ENCODE assay signal across 8 cellular contexts in genomic region chr4:88320780-88321373, GRCh38. TPM values are rescaled to one million over a fixed set of nuclear protein-coding genes. Genes with fewer than 3 reads are reported as not detected.
DNase-seq lines count a peak whose midpoint lies in the region; ATAC-seq and TF ChIP-seq lines count a peak whose summit lies in the region.

No MANE protein-coding gene starts in this region.

- H3K36me3 ChIP-seq in hepatocyte (replicated peaks; ENCODE audit: insufficient read depth, low read depth): no peaks in the 10 kb centered on the region
- H3K36me3 ChIP-seq in thymus (ENCODE audit: control insufficient read depth, insufficient read depth): no peaks in the 10 kb centered on the region

- H3K79me2 ChIP-seq in hepatocyte: no peaks in the 10 kb centered on the region

- no peak overlapping the region for H3K27ac ChIP-seq in hepatocyte
- H3K27ac ChIP-seq in thymus (ENCODE audit: low read depth): peak overlapping the region; percentile 74

- in situ Hi-C loops in GM13977 (cut with MboI; ENCODE audit: low pct_unique_long_range_greater_than_20kb, low sequenced_read_pairs, unreplicated experiment): no loop called here

- H3K4me3 ChIP-seq in hepatocyte: no peak overlapping the region
- H3K4me3 ChIP-seq in thymus (ENCODE audit: low read length): peak overlapping the region; percentile 7

- H2AFZ ChIP-seq in hepatocyte: peak overlapping the region; percentile 38

- no peaks in the 10 kb centered on the region for H3K9me3 Mint-ChIP-seq in IgD-negative memory B cell
- no peaks in the 10 kb centered on the region for H3K9me3 Mint-ChIP-seq in activated CD8-positive, alpha-beta T cell treated with anti-CD3 and anti-CD28 coated beads, Interleukin-2, amount 10 ng/mL, durations not matched to agents 7 days and 5 days (ENCODE audit: insufficient read depth)

- peak overlapping the region; percentile 70 to 88 (median 82) for H3K4me3 Mint-ChIP-seq in IgD-negative memory B cell
- H3K4me3 Mint-ChIP-seq in activated CD8-positive, alpha-beta T cell treated with anti-CD3 and anti-CD28 coated beads, Interleukin-2, amount 10 ng/mL, durations not matched to agents 7 days and 5 days: peak overlapping the region; percentile 77

- POLR2A ChIA-PET in activated CD8-positive, alpha-beta T cell treated with anti-CD3 and anti-CD28 coated beads, Interleukin-2, amount 10 ng/mL, durations not matched to agents 7 days and 5 days (lab: Charles Lee): interaction anchor here (0.7 to 2.6 kb wide), 9 partner anchors 8 to 136 kb away, joined by 3 to 39 read pairs (median 4); partner anchors contain the start of genes HERC5, HERC6 and PPM1K

- TF ChIP-seq CTCF in GM13977 (IDR thresholded peaks at IDR 0.05; ENCODE audit: extremely low read depth, insufficient read depth, missing control alignments) (no peak), hepatocyte (IDR thresholded peaks at IDR 0.05; ENCODE audit: poor library complexity) (no peak)

- H3K27ac Mint-ChIP-seq in IgD-negative memory B cell: peak overlapping the region; percentile 47 to 95 (median 70)
- H3K27ac Mint-ChIP-seq in activated CD8-positive, alpha-beta T cell treated with anti-CD3 and anti-CD28 coated beads, Interleukin-2, amount 10 ng/mL, durations not matched to agents 7 days and 5 days: peak overlapping the region; percentile 99

- H3K36me3 Mint-ChIP-seq in IgD-negative memory B cell: no peaks in the 10 kb centered on the region
- H3K36me3 Mint-ChIP-seq in activated CD8-positive, alpha-beta T cell treated with anti-CD3 and anti-CD28 coated beads, Interleukin-2, amount 10 ng/mL, durations not matched to agents 7 days and 5 days (ENCODE audit: low read depth): peaks cover 19% of the 10 kb centered on the region

- H3K27me3 ChIP-seq in hepatocyte: no peaks in the 10 kb centered on the region
- H3K27me3 ChIP-seq in thymus (ENCODE audit: control insufficient read depth, insufficient read depth): no peaks in the 10 kb centered on the region

- 44% methylated on average over 5 of the region's 5 CpGs for WGBS in hepatocyte (ENCODE audit: low lambda C conversion rate, missing lambda C conversion rate)
- WGBS in thymus: 35% methylated on average over 5 of the region's 5 CpGs

- H3K9me3 ChIP-seq in hepatocyte (ENCODE audit: low read depth): no peaks in the 10 kb centered on the region
- no peaks in the 10 kb centered on the region for H3K9me3 ChIP-seq in thymus (ENCODE audit: control insufficient read depth)

- peak overlapping the region; percentile 31 for H3K4me2 ChIP-seq in hepatocyte

- H3K4me1 ChIP-seq in hepatocyte (ENCODE audit: insufficient read depth) (no peaks in the 10 kb centered on the region), thymus (ENCODE audit: control insufficient read depth, insufficient read depth, low read length) (peaks cover 10% of the 10 kb centered on the region)

- no peaks in the 10 kb centered on the region for H3K9me2 ChIP-seq in hepatocyte (replicated peaks; ENCODE audit: insufficient read depth)

- peak; percentile 99 for ATAC-seq in GM21717 (IDR thresholded peaks at IDR 0.05; ENCODE audit: unreplicated experiment)
- ATAC-seq in activated CD8-positive, alpha-beta T cell treated with anti-CD3 and anti-CD28 coated beads, Interleukin-2, amount 10 ng/mL, durations not matched to agents 7 days and 5 days: peak; percentile 97

- no peaks in the 10 kb centered on the region for H3K27me3 Mint-ChIP-seq in IgD-negative memory B cell
- H3K27me3 Mint-ChIP-seq in activated CD8-positive, alpha-beta T cell treated with anti-CD3 and anti-CD28 coated beads, Interleukin-2, amount 10 ng/mL, durations not matched to agents 7 days and 5 days (ENCODE audit: low read depth): peaks cover 1% of the 10 kb centered on the region

- DNase-seq in GM13977 (ENCODE audit: low spot score) (peak; percentile 72), hepatocyte (ENCODE audit: low spot score) (no peak), NCI-H1694 treated with DMSO at 0.1 percent for 48 hours (lab: John Stamatoyannopoulos, UW) (no peak), HT-29 (ENCODE audit: low spot score) (no peak)
- peak; percentile 60 for DNase-seq in activated CD8-positive, alpha-beta T cell treated with anti-CD3 and anti-CD28 coated beads, Interleukin-2, amount 10 ng/mL, durations not matched to agents 7 days and 5 days

- CTCF ChIA-PET in activated CD8-positive, alpha-beta T cell treated with anti-CD3 and anti-CD28 coated beads, Interleukin-2, amount 10 ng/mL, durations not matched to agents 7 days and 5 days (lab: Charles Lee): interaction anchor here (1.0 to 1.9 kb wide), 11 partner anchors 9 to 201 kb away, joined by 3 to 16 read pairs (median 4); partner anchors contain the start of genes HERC5, HERC6 and PPM1K

- H3K4me1 Mint-ChIP-seq in IgD-negative memory B cell: peaks cover 21 to 25% (median 24%) of the 10 kb centered on the region in 3 donors
- peaks cover 29% of the 10 kb centered on the region for H3K4me1 Mint-ChIP-seq in activated CD8-positive, alpha-beta T cell treated with anti-CD3 and anti-CD28 coated beads, Interleukin-2, amount 10 ng/mL, durations not matched to agents 7 days and 5 days (ENCODE audit: low read depth)

- no peaks in the 10 kb centered on the region for H4K20me1 ChIP-seq in hepatocyte (ENCODE audit: insufficient read depth, poor library complexity, severe bottlenecking)

RNA-seq across cellular contexts. Expression of gene PPM1K, which starts 36.5 kb away (rescaled TPM):
- polyA plus RNA-seq in IgD-negative memory B cell (142 TPM), hepatocyte (12.6 and 12.9 TPM in 2 replicates), thymus (12.2 TPM)
- 10 to 100 TPM; 58.4 to 59.3 TPM for total RNA-seq in activated CD8-positive, alpha-beta T cell treated with anti-CD3 and anti-CD28 coated beads, Interleukin-2, amount 10 ng/mL, durations not matched to agents 7 days and 5 days
- 18.2 and 20.0 TPM in 2 replicates for total RNA-seq in hepatocyte
- 4.1 and 11.0 TPM in 2 replicates for total RNA-seq in HT-29 (2014; rRNA removed; shearing (Covaris generic))

RNA-seq across cellular contexts. Expression of gene HERC6, which starts 57.8 kb away (rescaled TPM):
- polyA plus RNA-seq in IgD-negative memory B cell (10.2 TPM), hepatocyte (3.4 and 5.9 TPM in 2 replicates), thymus (11.8 TPM)
- total RNA-seq in activated CD8-positive, alpha-beta T cell treated with anti-CD3 and anti-CD28 coated beads, Interleukin-2, amount 10 ng/mL, durations not matched to agents 7 days and 5 days: 10 to 100 TPM; 25.5 to 26.9 TPM
- 6.9 and 10.0 TPM in 2 replicates for total RNA-seq in hepatocyte
- 9.5 and 12.8 TPM in 2 replicates for total RNA-seq in HT-29 (2014; rRNA removed; shearing (Covaris generic))

Comparison
In these comparisons a context has a peak if more than half of its experiments do, and no peak if none do; other contexts are left out.
1. DNase-seq: peak in GM13977 (single experiment) and activated CD8-positive, alpha-beta T cell treated with anti-CD3 and anti-CD28 coated beads, Interleukin-2, amount 10 ng/mL, durations not matched to agents 7 days and 5 days (single experiment); none in hepatocyte (single experiment), NCI-H1694 treated with DMSO at 0.1 percent for 48 hours (single experiment) and HT-29 (single experiment).